In the genomic region with DNA sequence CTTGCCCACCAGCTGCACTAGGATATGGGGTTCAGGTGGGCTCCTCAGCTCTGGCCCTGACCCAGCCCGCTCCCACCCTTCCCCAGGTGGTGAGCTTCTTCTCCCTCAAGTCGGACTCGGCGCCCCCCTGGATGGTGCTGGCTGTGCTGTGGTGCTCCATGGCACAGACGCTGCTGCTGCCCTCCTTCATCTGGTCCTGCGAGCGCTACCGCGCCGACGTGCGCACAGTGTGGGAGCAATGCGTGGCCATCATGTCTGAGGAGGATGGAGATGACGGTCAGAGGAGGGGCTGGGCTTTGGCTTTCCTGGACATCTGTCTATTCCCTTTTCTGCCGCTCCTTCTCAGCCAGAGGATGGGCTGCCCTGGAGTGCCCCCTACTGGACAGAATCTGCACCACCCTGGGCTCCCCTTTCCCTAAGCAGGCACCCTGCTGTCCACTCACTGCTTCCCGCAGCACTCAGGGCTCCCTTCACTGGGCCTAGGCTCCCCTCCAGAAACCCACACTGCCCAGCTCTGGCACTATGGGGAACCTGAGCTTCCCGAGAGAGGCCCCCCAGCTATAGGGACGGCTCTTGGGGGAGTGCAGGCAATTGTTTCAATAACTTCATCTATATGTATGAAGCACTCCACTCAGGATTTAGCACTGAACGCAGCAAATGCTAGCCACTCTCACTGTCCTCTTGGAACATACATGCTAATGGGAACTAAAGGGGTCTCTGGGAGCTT, we compare ENCODE assay signal across 1 cellular context.
TF ChIP-seq lines count a peak whose summit lies in the region.

No MANE protein-coding gene starts in this region.

TF ChIP-seq in H1, 55 proteins besides CTCF, POLR2A, EP300 and RAD21:
- TF ChIP-seq TAF7 (optimal IDR thresholded peaks at IDR 0.05; ENCODE audit: borderline replicate concordance, low read depth, low read length) (no peak), HDAC6 (IDR thresholded peaks at IDR 0.05; ENCODE audit: low read depth, low read length) (no peak), PHF8 (conservative IDR thresholded peaks at IDR 0.05; ENCODE audit: low read depth, low read length) (no peak), RNF2 (IDR thresholded peaks at IDR 0.05; ENCODE audit: borderline replicate concordance, low read depth, low read length, missing control alignments, poor library complexity, severe bottlenecking) (no peak), SIN3A (conservative IDR thresholded peaks at IDR 0.05 in 1 of 2, IDR thresholded peaks at IDR 0.05 in 1 of 2; ENCODE audit: low read depth in 1 of 2, low read length in 2 of 2) (0 out of 4 replicates have a peak, but pooled peaks of 1 of the 2 experiments have one; percentile 61), JUND (IDR thresholded peaks at IDR 0.05; ENCODE audit: low read length) (0 out of 2 replicates have a peak, but pooled peaks have one; percentile 43), TAF1 (IDR thresholded peaks at IDR 0.05; ENCODE audit: low read depth, low read length) (no peak), BCL11A (IDR thresholded peaks at IDR 0.05; ENCODE audit: low read depth in 2 of 2, low read length in 2 of 2) (no peak), SRF (IDR thresholded peaks at IDR 0.05; ENCODE audit: low read depth, low read length) (no peak), KDM4A (IDR thresholded peaks at IDR 0.05; ENCODE audit: low read depth, low read length, severe bottlenecking) (peak; percentile 31), CTBP2 (IDR thresholded peaks at IDR 0.05; ENCODE audit: borderline replicate concordance, insufficient read depth, insufficient read length, low read length) (peak; percentile 80), HDAC2 (IDR thresholded peaks at IDR 0.05; ENCODE audit: borderline replicate concordance in 1 of 2, low read depth in 2 of 2, low read length in 2 of 2) (no peak), CREB1 (IDR thresholded peaks at IDR 0.05) (no peak), SP2 (IDR thresholded peaks at IDR 0.05; ENCODE audit: low read length) (no peak), TEAD4 (IDR thresholded peaks at IDR 0.05; ENCODE audit: low read depth, low read length) (peak; percentile 90), KDM1A (IDR thresholded peaks at IDR 0.05; ENCODE audit: borderline replicate concordance, low read length) (no peak), POLR2AphosphoS5 (IDR thresholded peaks at IDR 0.05; ENCODE audit: low read depth, low read length) (no peak)
- TF ChIP-seq, protein P1, sequence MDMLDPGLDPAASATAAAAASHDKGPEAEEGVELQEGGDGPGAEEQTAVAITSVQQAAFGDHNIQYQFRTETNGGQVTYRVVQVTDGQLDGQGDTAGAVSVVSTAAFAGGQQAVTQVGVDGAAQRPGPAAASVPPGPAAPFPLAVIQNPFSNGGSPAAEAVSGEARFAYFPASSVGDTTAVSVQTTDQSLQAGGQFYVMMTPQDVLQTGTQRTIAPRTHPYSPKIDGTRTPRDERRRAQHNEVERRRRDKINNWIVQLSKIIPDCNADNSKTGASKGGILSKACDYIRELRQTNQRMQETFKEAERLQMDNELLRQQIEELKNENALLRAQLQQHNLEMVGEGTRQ (IDR thresholded peaks at IDR 0.05; ENCODE audit: low read length): no peak
- TF ChIP-seq, protein P2, sequence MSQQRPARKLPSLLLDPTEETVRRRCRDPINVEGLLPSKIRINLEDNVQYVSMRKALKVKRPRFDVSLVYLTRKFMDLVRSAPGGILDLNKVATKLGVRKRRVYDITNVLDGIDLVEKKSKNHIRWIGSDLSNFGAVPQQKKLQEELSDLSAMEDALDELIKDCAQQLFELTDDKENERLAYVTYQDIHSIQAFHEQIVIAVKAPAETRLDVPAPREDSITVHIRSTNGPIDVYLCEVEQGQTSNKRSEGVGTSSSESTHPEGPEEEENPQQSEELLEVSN (IDR thresholded peaks at IDR 0.05): 0 out of 2 replicates have a peak, but pooled peaks have one; percentile 6
- TF ChIP-seq, protein P3, sequence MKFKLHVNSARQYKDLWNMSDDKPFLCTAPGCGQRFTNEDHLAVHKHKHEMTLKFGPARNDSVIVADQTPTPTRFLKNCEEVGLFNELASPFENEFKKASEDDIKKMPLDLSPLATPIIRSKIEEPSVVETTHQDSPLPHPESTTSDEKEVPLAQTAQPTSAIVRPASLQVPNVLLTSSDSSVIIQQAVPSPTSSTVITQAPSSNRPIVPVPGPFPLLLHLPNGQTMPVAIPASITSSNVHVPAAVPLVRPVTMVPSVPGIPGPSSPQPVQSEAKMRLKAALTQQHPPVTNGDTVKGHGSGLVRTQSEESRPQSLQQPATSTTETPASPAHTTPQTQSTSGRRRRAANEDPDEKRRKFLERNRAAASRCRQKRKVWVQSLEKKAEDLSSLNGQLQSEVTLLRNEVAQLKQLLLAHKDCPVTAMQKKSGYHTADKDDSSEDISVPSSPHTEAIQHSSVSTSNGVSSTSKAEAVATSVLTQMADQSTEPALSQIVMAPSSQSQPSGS (IDR thresholded peaks at IDR 0.05; ENCODE audit: low read length): no peak
